In the genomic region with DNA sequence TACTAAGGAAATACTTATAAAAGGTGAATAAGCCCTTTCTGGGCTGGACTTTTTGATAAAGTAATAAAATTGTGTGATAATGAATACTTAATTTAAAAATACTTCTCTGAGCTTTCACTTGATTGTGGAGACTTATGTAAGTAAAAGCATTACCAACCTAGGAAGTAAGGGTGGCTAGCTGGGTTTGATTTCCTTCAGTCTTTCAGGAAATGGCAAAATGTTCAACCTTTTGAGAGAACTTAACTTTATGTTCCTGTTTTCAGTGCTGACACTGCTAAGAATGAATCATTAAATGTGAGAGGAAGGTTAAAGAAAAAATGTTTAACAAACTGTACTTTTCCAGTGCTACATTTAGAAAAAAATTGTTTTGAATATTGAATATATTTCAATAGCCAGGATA, we compare ENCODE assay signal across 17 cellular contexts.
DNase-seq lines count a peak whose midpoint lies in the region; ATAC-seq lines count a peak whose summit lies in the region.
"Had no signal": no experiment of that assay in that cellular context is flagged by ENCODE, and none has a peak within 500 bp of the region (broad histone marks: within the 10 kb centered on the region; RNA-seq: fewer than 3 reads in every experiment).

No MANE protein-coding gene starts in this region.

- H3K36me3 Mint-ChIP-seq in activated CD4-positive, alpha-beta T cell treated with anti-CD3 and anti-CD28 coated beads, Interleukin-2, amount 10 ng/mL, durations not matched to agents 24 days and 14 days (ENCODE audit: low read depth) = no peaks in the 10 kb centered on the region
- H3K36me3 Mint-ChIP-seq: CD4-positive, alpha-beta memory T cell had no signal

- H3K27ac Mint-ChIP-seq in activated CD4-positive, alpha-beta T cell treated with anti-CD3 and anti-CD28 coated beads, Interleukin-2, amount 10 ng/mL, durations not matched to agents 24 days and 14 days = no peak overlapping the region
- H3K27ac Mint-ChIP-seq: CD4-positive, alpha-beta memory T cell; GM23338; HFFc6 had no signal

- H3K27me3 Mint-ChIP-seq in activated CD4-positive, alpha-beta T cell treated with anti-CD3 and anti-CD28 coated beads, Interleukin-2, amount 10 ng/mL, durations not matched to agents 24 days and 14 days = no peaks in the 10 kb centered on the region
- H3K27me3 Mint-ChIP-seq: CD4-positive, alpha-beta memory T cell had no signal

- H3K4me1 Mint-ChIP-seq in activated CD4-positive, alpha-beta T cell treated with anti-CD3 and anti-CD28 coated beads, Interleukin-2, amount 10 ng/mL, durations not matched to agents 24 days and 14 days = no peaks in the 10 kb centered on the region
- H3K4me1 Mint-ChIP-seq: CD4-positive, alpha-beta memory T cell had no signal

- intact Hi-C loops in head of caudate nucleus (cut with DNase I) = no loop called here
- intact Hi-C loops in activated CD4-positive, alpha-beta T cell treated with anti-CD3 and anti-CD28 coated beads, Interleukin-2, amount 10 ng/mL, durations not matched to agents 24 days and 14 days (cut with micrococcal nuclease) = no loop called here

- DNase-seq in SKM-1 (lab: John Stamatoyannopoulos, UW; ENCODE audit: unreplicated experiment) (peak; percentile 15), SKM-1 treated with dmso at 0.1 percent for 144 hours (lab: John Stamatoyannopoulos, UW; ENCODE audit: unreplicated experiment) (no peak), Kasumi-1 (lab: John Stamatoyannopoulos, UW) (peak; percentile 56 to 68), dermis blood vessel endothelial cell (peak; percentile 37), renal cortical epithelial cell (ENCODE audit: low read depth) (peak; percentile 22), head of caudate nucleus (no peak)
- no peak for DNase-seq in activated CD4-positive, alpha-beta T cell treated with anti-CD3 and anti-CD28 coated beads, Interleukin-2, amount 10 ng/mL, durations not matched to agents 24 days and 14 days
- DNase-seq: C1 segment of cervical spinal cord; Calu3; CD4-positive, alpha-beta memory T cell; COR-L47; DMS53; DMS79 treated with DMSO at 0.1 percent for 48 hours; GF-D8; HFFc6 had no signal

- no peak overlapping the region for H3K4me3 Mint-ChIP-seq in activated CD4-positive, alpha-beta T cell treated with anti-CD3 and anti-CD28 coated beads, Interleukin-2, amount 10 ng/mL, durations not matched to agents 24 days and 14 days
- H3K4me3 Mint-ChIP-seq: CD4-positive, alpha-beta memory T cell; GM23338; HFFc6 had no signal

- ATAC-seq in HG03439 (IDR thresholded peaks at IDR 0.05; ENCODE audit: unreplicated experiment) = no peak
- ATAC-seq: GM23338 had no signal

- H3K9me3 Mint-ChIP-seq in activated CD4-positive, alpha-beta T cell treated with anti-CD3 and anti-CD28 coated beads, Interleukin-2, amount 10 ng/mL, durations not matched to agents 24 days and 14 days = peaks cover 3% of the 10 kb centered on the region
- H3K9me3 Mint-ChIP-seq: GM23338, HFFc6 had no signal

Comparison
In these comparisons a context has a peak if more than half of its experiments do, and no peak if none do; other contexts are left out.
1. DNase-seq: peak in SKM-1 (single experiment), Kasumi-1 (2 of 2), dermis blood vessel endothelial cell (single experiment) and renal cortical epithelial cell (single experiment); none in SKM-1 treated with dmso at 0.1 percent for 144 hours (single experiment), head of caudate nucleus (0 of 42) and activated CD4-positive, alpha-beta T cell treated with anti-CD3 and anti-CD28 coated beads, Interleukin-2, amount 10 ng/mL, durations not matched to agents 24 days and 14 days (single experiment).